Comparison of ENCODE assay signal across 13 cellular contexts in the genomic region with DNA sequence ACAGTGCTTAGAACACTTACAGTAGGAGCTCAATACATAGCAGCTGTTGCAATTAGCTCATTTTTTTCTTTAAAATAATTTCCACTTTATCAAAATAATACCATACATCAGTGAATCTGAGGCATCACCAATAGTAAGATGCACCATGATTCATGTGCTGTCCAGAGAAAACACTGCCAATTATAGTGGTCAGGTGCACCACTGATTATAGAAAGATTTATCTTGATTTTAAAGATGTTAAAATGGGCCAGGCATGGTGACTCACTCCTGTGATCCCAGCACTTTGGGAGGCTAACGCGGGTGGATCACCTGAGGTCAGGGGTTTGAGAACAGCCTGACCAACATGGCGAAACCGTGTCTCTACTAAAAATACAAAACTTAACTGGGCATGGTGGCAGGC. TPM values are rescaled to one million over a fixed set of nuclear protein-coding genes. Genes with fewer than 3 reads are reported as not detected.
DNase-seq lines count a peak whose midpoint lies in the region; ATAC-seq and TF ChIP-seq lines count a peak whose summit lies in the region.
"Had no signal": no experiment of that assay in that cellular context is flagged by ENCODE, and none has a peak within 500 bp of the region (broad histone marks: within the 10 kb centered on the region; RNA-seq: fewer than 3 reads in every experiment).

No MANE protein-coding gene starts in this region.

- intact Hi-C loops in colonic mucosa (cut with DNase I) = no loop called here

- 98% methylated on average over 4 of the region's 4 CpGs for WGBS in thymus

- no peaks in the 10 kb centered on the region for H3K36me3 Mint-ChIP-seq in activated T-cell treated with anti-CD3 and anti-CD28 coated beads, Interleukin-2, amount 50 U/mL, for 72 hours (ENCODE audit: insufficient read depth in 2 of 2)
- no peaks in the 10 kb centered on the region for H3K36me3 Mint-ChIP-seq in WTC11

- H3K9me3 ChIP-seq in SU-DHL-6 (ENCODE audit: insufficient read depth, low read length) = no peaks in the 10 kb centered on the region
- H3K9me3 ChIP-seq in colonic mucosa = no peaks in the 10 kb centered on the region
- no peaks in the 10 kb centered on the region for H3K9me3 ChIP-seq in thymus (ENCODE audit: control insufficient read depth)
- H3K9me3 ChIP-seq: body of pancreas had no signal

- no peak overlapping the region for H3K4me3 ChIP-seq in SU-DHL-6 (ENCODE audit: insufficient read depth, low read length, poor library complexity, severe bottlenecking)
- H3K4me3 ChIP-seq in colonic mucosa = no peak overlapping the region
- no peak overlapping the region for H3K4me3 ChIP-seq in thymus (ENCODE audit: low read length)
- H3K4me3 ChIP-seq: body of pancreas had no signal

- H3K4me1 ChIP-seq in colonic mucosa (no peaks in the 10 kb centered on the region), thymus (ENCODE audit: control insufficient read depth, insufficient read depth, low read length) (peaks cover 52% of the 10 kb centered on the region)
- H3K4me1 ChIP-seq: body of pancreas had no signal

- peak overlapping the region; percentile 61 for H3K4me2 ChIP-seq in SU-DHL-6 (ENCODE audit: low read depth, low read length, poor library complexity, severe bottlenecking)

- no peaks in the 10 kb centered on the region for H3K9me3 Mint-ChIP-seq in activated T-cell treated with anti-CD3 and anti-CD28 coated beads, Interleukin-2, amount 50 U/mL, for 72 hours
- H3K9me3 Mint-ChIP-seq in WTC11 = no peaks in the 10 kb centered on the region
- H3K9me3 Mint-ChIP-seq: H9 had no signal

- no peaks in the 10 kb centered on the region for H3K36me3 ChIP-seq in SU-DHL-6 (ENCODE audit: low read length)
- no peaks in the 10 kb centered on the region for H3K36me3 ChIP-seq in colonic mucosa
- H3K36me3 ChIP-seq in thymus (ENCODE audit: control insufficient read depth, insufficient read depth) = no peaks in the 10 kb centered on the region

- H3K79me2 ChIP-seq in SU-DHL-6 (ENCODE audit: insufficient read depth, low read length) = no peaks in the 10 kb centered on the region

- H3K27me3 ChIP-seq in SU-DHL-6 (ENCODE audit: low read length) (no peaks in the 10 kb centered on the region), colonic mucosa (no peaks in the 10 kb centered on the region), thymus (ENCODE audit: control insufficient read depth, insufficient read depth) (no peaks in the 10 kb centered on the region)
- H3K27me3 ChIP-seq: body of pancreas had no signal

- H4K20me1 ChIP-seq in SU-DHL-6 (ENCODE audit: low read depth, low read length) = no peaks in the 10 kb centered on the region

- H3K27me3 Mint-ChIP-seq in activated T-cell treated with anti-CD3 and anti-CD28 coated beads, Interleukin-2, amount 50 U/mL, for 72 hours (ENCODE audit: low read depth) = no peaks in the 10 kb centered on the region
- H3K27me3 Mint-ChIP-seq in WTC11 (ENCODE audit: low read depth) = no peaks in the 10 kb centered on the region

- no peak overlapping the region for H3K27ac Mint-ChIP-seq in activated T-cell treated with anti-CD3 and anti-CD28 coated beads, Interleukin-2, amount 50 U/mL, for 72 hours
- no peak overlapping the region for H3K27ac Mint-ChIP-seq in WTC11

- peaks cover 65% of the 10 kb centered on the region for H3F3A ChIP-seq in SU-DHL-6 (ENCODE audit: insufficient read depth)

- H3K9ac ChIP-seq in SU-DHL-6 (ENCODE audit: low read length) (peak overlapping the region; percentile 55), colonic mucosa (ENCODE audit: low read depth in 2 of 2, low read length in 2 of 2) (no peak overlapping the region)

- no peak for ATAC-seq in activated T-cell treated with anti-CD3 and anti-CD28 coated beads, Interleukin-2, amount 50 U/mL, for 72 hours (replicated peaks in 1 of 2)
- no peak for ATAC-seq in WTC11
- ATAC-seq: body of pancreas, sciatic nerve had no signal

- TF ChIP-seq CTCF in SU-DHL-6 (IDR thresholded peaks at IDR 0.05; ENCODE audit: insufficient read depth, low read length, poor library complexity, severe bottlenecking) = no peak
- TF ChIP-seq CTCF in colonic mucosa (IDR thresholded peaks at IDR 0.05) = no peak
- TF ChIP-seq CTCF in WTC11 (IDR thresholded peaks at IDR 0.05) = no peak

- peaks cover 92% of the 10 kb centered on the region for H3K4me1 Mint-ChIP-seq in activated T-cell treated with anti-CD3 and anti-CD28 coated beads, Interleukin-2, amount 50 U/mL, for 72 hours (ENCODE audit: low read depth)
- H3K4me1 Mint-ChIP-seq in WTC11 = peaks cover 4% of the 10 kb centered on the region

- CTCF ChIA-PET in WTC11 (lab: Charles Lee) = interaction anchor here (0.7 to 3.6 kb wide), 6 partner anchors 40 to 158 kb away, joined by 4 to 26 read pairs (median 6); a partner anchor contains a TSS

- H3K27ac ChIP-seq in SU-DHL-6 (ENCODE audit: low read depth, low read length) (peak overlapping the region; percentile 99), colonic mucosa (peak overlapping the region; percentile 41), thymus (ENCODE audit: low read depth) (peak overlapping the region; percentile 96)
- H3K27ac ChIP-seq: body of pancreas had no signal

- peak overlapping the region; percentile 46 to 80 for H3K4me3 Mint-ChIP-seq in activated T-cell treated with anti-CD3 and anti-CD28 coated beads, Interleukin-2, amount 50 U/mL, for 72 hours
- H3K4me3 Mint-ChIP-seq in WTC11 = no peak overlapping the region
- H3K4me3 Mint-ChIP-seq: H9 had no signal

- H3K9me2 ChIP-seq in SU-DHL-6 (replicated peaks; ENCODE audit: insufficient read depth, low read length) = no peaks in the 10 kb centered on the region

- POLR2A ChIA-PET in WTC11 (lab: Charles Lee) = interaction anchor here (1.7 kb wide), 1 partner anchor 48 kb away, joined by 3 read pairs; no protein-coding TSS in a partner anchor

- no peak for DNase-seq in activated T-cell treated with anti-CD3 and anti-CD28 coated beads, Interleukin-2, amount 50 U/mL, for 72 hours
- no peak for DNase-seq in activated T-cell treated with anti-CD3 and anti-CD28 coated beads, Interleukin-2, amount 50 U/mL, for 1 hour
- DNase-seq in colonic mucosa (no peak), WTC11 (ENCODE audit: low spot score) (no peak), middle frontal gyrus (ENCODE audit: extremely low spot score, low spot score) (no peak)
- DNase-seq in activated CD4-positive, CD25-positive, alpha-beta regulatory T cell (lab: John Stamatoyannopoulos, UW) = no peak
- DNase-seq: body of pancreas, H9, NCI-H1048, SW 1271 had no signal

- H2AFZ ChIP-seq in SU-DHL-6 (ENCODE audit: low read depth, low read length, severe bottlenecking) = no peak overlapping the region

TF ChIP-seq in WTC11, 78 proteins besides CTCF, POLR2A, EP300 and RAD21:
- TF ChIP-seq, protein P1, sequence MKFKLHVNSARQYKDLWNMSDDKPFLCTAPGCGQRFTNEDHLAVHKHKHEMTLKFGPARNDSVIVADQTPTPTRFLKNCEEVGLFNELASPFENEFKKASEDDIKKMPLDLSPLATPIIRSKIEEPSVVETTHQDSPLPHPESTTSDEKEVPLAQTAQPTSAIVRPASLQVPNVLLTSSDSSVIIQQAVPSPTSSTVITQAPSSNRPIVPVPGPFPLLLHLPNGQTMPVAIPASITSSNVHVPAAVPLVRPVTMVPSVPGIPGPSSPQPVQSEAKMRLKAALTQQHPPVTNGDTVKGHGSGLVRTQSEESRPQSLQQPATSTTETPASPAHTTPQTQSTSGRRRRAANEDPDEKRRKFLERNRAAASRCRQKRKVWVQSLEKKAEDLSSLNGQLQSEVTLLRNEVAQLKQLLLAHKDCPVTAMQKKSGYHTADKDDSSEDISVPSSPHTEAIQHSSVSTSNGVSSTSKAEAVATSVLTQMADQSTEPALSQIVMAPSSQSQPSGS (CRISPR knock-in tag; IDR thresholded peaks at IDR 0.05; ENCODE audit: borderline replicate concordance, low read depth) = no peak
- TF ChIP-seq, protein P2, sequence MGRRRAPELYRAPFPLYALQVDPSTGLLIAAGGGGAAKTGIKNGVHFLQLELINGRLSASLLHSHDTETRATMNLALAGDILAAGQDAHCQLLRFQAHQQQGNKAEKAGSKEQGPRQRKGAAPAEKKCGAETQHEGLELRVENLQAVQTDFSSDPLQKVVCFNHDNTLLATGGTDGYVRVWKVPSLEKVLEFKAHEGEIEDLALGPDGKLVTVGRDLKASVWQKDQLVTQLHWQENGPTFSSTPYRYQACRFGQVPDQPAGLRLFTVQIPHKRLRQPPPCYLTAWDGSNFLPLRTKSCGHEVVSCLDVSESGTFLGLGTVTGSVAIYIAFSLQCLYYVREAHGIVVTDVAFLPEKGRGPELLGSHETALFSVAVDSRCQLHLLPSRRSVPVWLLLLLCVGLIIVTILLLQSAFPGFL (CRISPR knock-in tag; IDR thresholded peaks at IDR 0.05; ENCODE audit: borderline replicate concordance) = no peak
- no peak for TF ChIP-seq FOXP1 (CRISPR knock-in tag; IDR thresholded peaks at IDR 0.05; ENCODE audit: borderline replicate concordance)

RNA-seq across cellular contexts. Expression of a gene that starts 39.4 kb away (rescaled TPM):
- total RNA-seq in activated T-cell treated with anti-CD3 and anti-CD28 coated beads, Interleukin-2, amount 50 U/mL, for 72 hours = 10 to 100 TPM; 11.9 to 17.9 TPM
- total RNA-seq in colonic mucosa (10 to 100 TPM; 10.8 to 11.6 TPM), WTC11 (2021) (11.9 to 13.4 TPM (median 12.4 TPM) in 3 replicates)
- polyA plus RNA-seq in thymus = 11.5 TPM

RNA-seq across cellular contexts. Expression of a gene that starts 40.3 kb away (rescaled TPM):
- total RNA-seq in activated T-cell treated with anti-CD3 and anti-CD28 coated beads, Interleukin-2, amount 50 U/mL, for 72 hours = 10 to 100 TPM in 1 of 2 donors, 1 to 10 TPM in 1; 9.7 to 11.2 TPM
- 10 to 100 TPM; 12.3 to 19.7 TPM for total RNA-seq in colonic mucosa
- polyA plus RNA-seq in thymus = 12.3 TPM
- 15.2 to 17.4 TPM (median 15.2 TPM) in 3 replicates for total RNA-seq in WTC11 (2021)

RNA-seq across cellular contexts. Expression of a gene that starts 46.9 kb away (rescaled TPM):
- total RNA-seq in activated T-cell treated with anti-CD3 and anti-CD28 coated beads, Interleukin-2, amount 50 U/mL, for 72 hours = 10 to 100 TPM; 59.2 to 75.1 TPM
- 10 to 100 TPM; 72.2 to 95.9 TPM for total RNA-seq in colonic mucosa
- polyA plus RNA-seq in thymus = 51.4 TPM
- total RNA-seq in WTC11 (2021) = 42.2 to 66.4 TPM (median 51.3 TPM) in 3 replicates

Comparison
In these comparisons a context has a peak if more than half of its experiments do, and no peak if none do; other contexts are left out.
1. H3K27ac ChIP-seq: peak in every context shown above with its lines; median percentile 99 in SU-DHL-6; 96 in thymus; 41 in colonic mucosa.